1 cellular context compared by ENCODE assay signal in genomic region chr22:28931844-28932561, GRCh38.
A peak's percentile ranks its signal among the peaks of the same experiment; 100 is the strongest.
TF ChIP-seq lines count a peak whose summit lies in the region.

No MANE protein-coding gene starts in this region.

TF ChIP-seq in HepG2, 621 proteins besides CTCF, POLR2A, EP300 and RAD21 (continued from another document):
- no peak for TF ChIP-seq PRDM15 (CRISPR knock-in tag; IDR thresholded peaks at IDR 0.05)
- no peak for TF ChIP-seq DMTF1 (CRISPR knock-in tag; IDR thresholded peaks at IDR 0.05)
- TF ChIP-seq PAXIP1 (CRISPR knock-in tag; conservative IDR thresholded peaks at IDR 0.05): peak; percentile 78
- no peak for TF ChIP-seq ZNF547 (CRISPR knock-in tag; IDR thresholded peaks at IDR 0.05)
- no peak for TF ChIP-seq KDM2A (CRISPR knock-in tag; IDR thresholded peaks at IDR 0.05; ENCODE audit: borderline replicate concordance, low read depth)
- TF ChIP-seq ELF1 (CRISPR knock-in tag; IDR thresholded peaks at IDR 0.05): no peak
- no peak for TF ChIP-seq ZNF460 (CRISPR knock-in tag; IDR thresholded peaks at IDR 0.05; ENCODE audit: borderline replicate concordance)
- no peak for TF ChIP-seq STAT5B (CRISPR knock-in tag; IDR thresholded peaks at IDR 0.05)
- no peak for TF ChIP-seq DNMT1 (CRISPR knock-in tag; IDR thresholded peaks at IDR 0.05)
- no peak for TF ChIP-seq ZFYVE20 (CRISPR knock-in tag; IDR thresholded peaks at IDR 0.05; ENCODE audit: borderline replicate concordance, low read depth)
- TF ChIP-seq KLF6 (CRISPR knock-in tag; IDR thresholded peaks at IDR 0.05): no peak
- TF ChIP-seq PAF1 (CRISPR knock-in tag; IDR thresholded peaks at IDR 0.05): no peak
- TF ChIP-seq TFDP1 (CRISPR knock-in tag; IDR thresholded peaks at IDR 0.05; ENCODE audit: borderline replicate concordance): no peak
- no peak for TF ChIP-seq NFRKB (IDR thresholded peaks at IDR 0.05)
- no peak for TF ChIP-seq ZNF670 (CRISPR knock-in tag; IDR thresholded peaks at IDR 0.05; ENCODE audit: borderline replicate concordance)
- TF ChIP-seq KAT8 (CRISPR knock-in tag; IDR thresholded peaks at IDR 0.05): no peak
- TF ChIP-seq BRCA1 (CRISPR knock-in tag; IDR thresholded peaks at IDR 0.05): no peak
- no peak for TF ChIP-seq ZNF614 (CRISPR knock-in tag; IDR thresholded peaks at IDR 0.05; ENCODE audit: borderline replicate concordance)
- no peak for TF ChIP-seq ZNF75D (CRISPR knock-in tag; IDR thresholded peaks at IDR 0.05; ENCODE audit: borderline replicate concordance)
- no peak for TF ChIP-seq GMEB1 (CRISPR knock-in tag; IDR thresholded peaks at IDR 0.05; ENCODE audit: borderline replicate concordance)
- no peak for TF ChIP-seq ATF7-NPFF (CRISPR knock-in tag; IDR thresholded peaks at IDR 0.05; ENCODE audit: low read depth)
- no peak for TF ChIP-seq MAX (IDR thresholded peaks at IDR 0.05)
- TF ChIP-seq ZNF484 (CRISPR knock-in tag; IDR thresholded peaks at IDR 0.05; ENCODE audit: borderline replicate concordance, low read depth): no peak
- TF ChIP-seq SATB2 (CRISPR knock-in tag; IDR thresholded peaks at IDR 0.05): no peak
